8 cellular contexts compared by ENCODE assay signal in the genomic region with DNA sequence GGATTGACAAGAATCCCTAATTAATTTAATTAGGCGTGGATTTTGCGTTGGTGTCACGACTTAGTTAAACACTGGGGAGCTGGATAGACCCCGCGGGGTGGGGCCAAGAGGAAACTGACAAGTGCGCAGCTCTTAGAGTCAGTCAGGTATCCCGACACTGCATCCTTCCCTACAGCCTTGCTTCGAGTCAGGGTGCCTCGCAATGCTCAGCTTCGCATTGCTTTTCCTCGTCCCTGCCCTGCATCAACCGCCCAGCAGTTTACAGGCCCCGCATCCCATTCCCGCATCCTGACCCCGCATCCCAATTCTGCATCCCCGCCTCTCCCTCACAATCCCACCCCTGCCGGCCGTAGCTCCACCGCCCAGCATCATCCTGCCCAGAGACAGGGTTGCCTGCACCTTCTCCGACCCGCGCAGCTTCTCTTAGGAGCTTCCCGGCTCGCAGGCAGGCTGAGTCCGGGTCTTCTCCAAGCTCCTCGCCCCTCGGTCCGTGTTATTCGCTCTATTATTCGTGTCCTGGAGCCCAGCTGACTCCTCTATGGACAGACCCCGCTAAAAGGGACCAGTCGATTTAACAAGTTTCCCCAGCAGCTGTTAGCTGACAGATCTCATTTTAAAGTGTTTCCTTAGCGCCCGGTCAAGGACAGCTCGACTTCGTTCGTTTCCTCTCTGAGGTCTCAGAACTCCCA. TPM values are rescaled to one million over a fixed set of nuclear protein-coding genes. Genes with fewer than 3 reads are reported as not detected.
DNase-seq lines count a peak whose midpoint lies in the region; ATAC-seq lines count a peak whose summit lies in the region.

No MANE protein-coding gene starts in this region.

- peaks cover 37% of the 10 kb centered on the region for H3K4me1 ChIP-seq in Karpas-422 (ENCODE audit: low read length)

- no peak for ATAC-seq in activated T-cell treated with anti-CD3 and anti-CD28 coated beads, Interleukin-2, amount 50 U/mL, for 72 hours (replicated peaks in 1 of 2)
- ATAC-seq in left lobe of liver (no peak), GM19324 (IDR thresholded peaks at IDR 0.05; ENCODE audit: low FRiP score, unreplicated experiment) (no peak), GM21423 (IDR thresholded peaks at IDR 0.05; ENCODE audit: unreplicated experiment) (no peak)

- peaks cover 2 to 3% of the 10 kb centered on the region in 2 donors for H3K36me3 Mint-ChIP-seq in activated T-cell treated with anti-CD3 and anti-CD28 coated beads, Interleukin-2, amount 50 U/mL, for 72 hours (ENCODE audit: insufficient read depth in 2 of 2)

- H3K4me2 ChIP-seq in Karpas-422 (ENCODE audit: low read depth, low read length, poor library complexity, severe bottlenecking), result peak overlapping the region; percentile 95

- peak overlapping the region; percentile 92 for H3K4me3 Mint-ChIP-seq in activated T-cell treated with anti-CD3 and anti-CD28 coated beads, Interleukin-2, amount 50 U/mL, for 72 hours

- peak overlapping the region; percentile 72 for H3K27ac ChIP-seq in Karpas-422 (ENCODE audit: low read length)

- H3K27me3 ChIP-seq in Karpas-422 (ENCODE audit: low read length), result no peaks in the 10 kb centered on the region

- peaks cover 68% of the 10 kb centered on the region for H3K27me3 Mint-ChIP-seq in activated T-cell treated with anti-CD3 and anti-CD28 coated beads, Interleukin-2, amount 50 U/mL, for 72 hours (ENCODE audit: low read depth)

- peak overlapping the region; percentile 2 for H2AFZ ChIP-seq in Karpas-422 (ENCODE audit: low read length)

- H3K4me3 ChIP-seq in Karpas-422 (ENCODE audit: low read length), result peak overlapping the region; percentile 93

- H3K9ac ChIP-seq in Karpas-422 (ENCODE audit: low read length), result peak overlapping the region; percentile 87

- H3K9me3 Mint-ChIP-seq in activated T-cell treated with anti-CD3 and anti-CD28 coated beads, Interleukin-2, amount 50 U/mL, for 72 hours, result no peaks in the 10 kb centered on the region

- H3K9me2 ChIP-seq in Karpas-422 (replicated peaks; ENCODE audit: insufficient read depth, low read length), result no peaks in the 10 kb centered on the region

- H3K9me3 ChIP-seq in Karpas-422 (ENCODE audit: low read length), result no peaks in the 10 kb centered on the region

- H3K27ac Mint-ChIP-seq in activated T-cell treated with anti-CD3 and anti-CD28 coated beads, Interleukin-2, amount 50 U/mL, for 72 hours, result peak overlapping the region; percentile 33

- no peaks in the 10 kb centered on the region for H4K20me1 ChIP-seq in Karpas-422 (ENCODE audit: insufficient read depth, low read depth, low read length)

- H3K4me1 Mint-ChIP-seq in activated T-cell treated with anti-CD3 and anti-CD28 coated beads, Interleukin-2, amount 50 U/mL, for 72 hours (ENCODE audit: low read depth), result peaks cover 64% of the 10 kb centered on the region

- H3K36me3 ChIP-seq in Karpas-422 (ENCODE audit: insufficient read depth, low read length), result peaks cover 2% of the 10 kb centered on the region; the same call in 1 of the 2 replicates

- DNase-seq in NCI-H748 (lab: John Stamatoyannopoulos, UW; ENCODE audit: unreplicated experiment) (peak; percentile 63), NCI-H748 treated with DMSO at 0.1 percent for 48 hours (lab: John Stamatoyannopoulos, UW) (no peak), Karpas-422 (peak; percentile 79), myocyte (ENCODE audit: low read depth) (peak; percentile 28), left lobe of liver (ENCODE audit: low spot score) (no peak)
- DNase-seq in activated T-cell treated with anti-CD3 and anti-CD28 coated beads, Interleukin-2, amount 50 U/mL, for 72 hours, result peak in 1 of 2 donors; percentile 19

- H3K79me2 ChIP-seq in Karpas-422 (ENCODE audit: low read length), result peaks cover 45% of the 10 kb centered on the region

RNA-seq across cellular contexts. Expression of gene SHOX2, which starts 0.7 kb away (rescaled TPM):
- total RNA-seq in Karpas-422 (2014; rRNA removed; shearing (Covaris generic); ENCODE audit: low replicate concordance), result 7.7 and 11.7 TPM in 2 replicates
- total RNA-seq in activated T-cell treated with anti-CD3 and anti-CD28 coated beads, Interleukin-2, amount 50 U/mL, for 72 hours, result under 1 TPM in 1 of 2 donors, not detected in 1; 0.14 TPM
- total RNA-seq in myocyte (2.4 TPM in 2 replicates), left lobe of liver (not detected)
- 0.55 TPM for polyA plus RNA-seq in myocyte (2012)

RNA-seq across cellular contexts. Expression of gene RSRC1, which starts 3.0 kb away (rescaled TPM):
- 95.2 and 101 TPM in 2 replicates for total RNA-seq in Karpas-422 (2014; rRNA removed; shearing (Covaris generic); ENCODE audit: low replicate concordance)
- total RNA-seq in activated T-cell treated with anti-CD3 and anti-CD28 coated beads, Interleukin-2, amount 50 U/mL, for 72 hours, result 10 to 100 TPM; 35.6 to 45.8 TPM
- total RNA-seq in myocyte, result 29.0 and 34.3 TPM in 2 replicates
- 13.3 TPM for polyA plus RNA-seq in myocyte (2012)
- total RNA-seq in left lobe of liver, result 7.5 TPM

Comparison
In these comparisons a context has a peak if more than half of its experiments do, and no peak if none do; other contexts are left out.
1. DNase-seq: peak in NCI-H748 (single experiment), Karpas-422 (single experiment) and myocyte (single experiment); none in NCI-H748 treated with DMSO at 0.1 percent for 48 hours (single experiment) and left lobe of liver (single experiment).